Comparison of ENCODE assay signal across 26 cellular contexts in genomic region chr13:52744842-52745241, GRCh38. TPM values are rescaled to one million over a fixed set of nuclear protein-coding genes. Genes with fewer than 3 reads are reported as not detected.
A peak's percentile ranks its signal among the peaks of the same experiment; 100 is the strongest.
DNase-seq lines count a peak whose midpoint lies in the region; FAIRE-seq and TF ChIP-seq lines count a peak whose summit lies in the region.
"Had no signal": no experiment of that assay in that cellular context is flagged by ENCODE, and none has a peak within 500 bp of the region (broad histone marks: within the 10 kb centered on the region; RNA-seq: fewer than 3 reads in every experiment).

No MANE protein-coding gene starts in this region.

- H3K79me1 ChIP-seq in H1 (ENCODE audit: low read depth, low read length): no peaks in the 10 kb centered on the region

- peaks cover under 1% of the 10 kb centered on the region; the same call in 1 of the 2 replicates for H3K23me2 ChIP-seq in H1 (ENCODE audit: low read depth, low read length)

- H3K36me3 ChIP-seq in H1 (ENCODE audit: control insufficient read depth in 2 of 4, insufficient read depth in 4 of 4, low read length in 3 of 4) (no peaks in the 10 kb centered on the region), transverse colon (no peaks in the 10 kb centered on the region)
- H3K36me3 ChIP-seq: BE2C, Peyer's patch, SJSA1 had no signal

- H3K79me2 ChIP-seq in H1 (ENCODE audit: control insufficient read depth in 1 of 2, insufficient read depth in 2 of 2, low read length in 2 of 2): no peaks in the 10 kb centered on the region

- CTCF ChIA-PET in H1 (lab: Charles Lee; ENCODE audit: partially characterized antibody): interaction anchor here (0.6 to 1.9 kb wide), 8 partner anchors 9 to 457 kb away, joined by 3 to 5 read pairs (median 3); no protein-coding TSS in a partner anchor

- no peak overlapping the region for H2BK120ac ChIP-seq in H1 (replicated peaks; ENCODE audit: low read depth, low read length)

- in situ Hi-C loops in transverse colon (cut with MboI; ENCODE audit: low pct_ligation_motif_present in 1 of 4, low pct_unique_long_range_greater_than_20kb in 1 of 4, low sequenced_read_pairs in 3 of 4): no loop called here

- WGBS in H1 (ENCODE audit: extremely low coverage in 1 of 2, insufficient coverage in 1 of 2, insufficient read length in 1 of 2, insufficient replicate concordance in 2 of 2, low coverage in 1 of 2, low lambda C conversion rate in 2 of 2, missing lambda C conversion rate in 1 of 2), 2 experiments: 88% methylated on average over 4 of the region's 4 CpGs; no CpG with 5 or more reads in 1 of the 2 experiments
- WGBS in transverse colon (ENCODE audit: low coverage in 1 of 2), 2 donors: 73 to 79% methylated on average over 4 of the region's 4 CpGs

- no peak overlapping the region for H2BK5ac ChIP-seq in H1 (ENCODE audit: low read depth, low read length)

- TF ChIP-seq CTCF in H1 (IDR thresholded peaks at IDR 0.05; ENCODE audit: control extremely low read depth in 1 of 3, insufficient read depth in 1 of 3, low read depth in 1 of 3, low read length in 3 of 3) (no peak), transverse colon (IDR thresholded peaks at IDR 0.05) (no peak), osteocyte (IDR thresholded peaks at IDR 0.05) (no peak)

- peaks cover 0 to 12% (median 9%) of the 10 kb centered on the region in 4 experiments; a peak in 5 of 7 replicates for H3K4me1 ChIP-seq in H1 (replicated peaks in 1 of 4; ENCODE audit: control insufficient read depth in 3 of 4, insufficient read depth in 4 of 4, low read length in 3 of 4)
- H3K4me1 ChIP-seq in transverse colon: no peaks in the 10 kb centered on the region
- H3K4me1 ChIP-seq: A549, BE2C, Peyer's patch, SJSA1 had no signal

- no peak overlapping the region for H3K27ac Mint-ChIP-seq in osteocyte (ENCODE audit: unreplicated experiment)
- H3K27ac Mint-ChIP-seq: CD4-positive, CD25-positive, alpha-beta regulatory T cell had no signal

- 0 out of 2 replicates have a peak overlapping the region, but pooled peaks have one; percentile 40 for H2BK15ac ChIP-seq in H1 (ENCODE audit: low read length)

- no peak overlapping the region for H3K4me3 Mint-ChIP-seq in osteocyte (ENCODE audit: unreplicated experiment)
- H3K4me3 Mint-ChIP-seq: CD4-positive, CD25-positive, alpha-beta regulatory T cell had no signal

- no peak overlapping the region for H4K8ac ChIP-seq in H1 (ENCODE audit: extremely low read depth, insufficient read depth, low read length)

- no peak overlapping the region for H3K14ac ChIP-seq in H1 (ENCODE audit: insufficient read length)

- H3K18ac ChIP-seq in H1 (ENCODE audit: extremely low read depth, low read length): no peak overlapping the region; the same call in 1 of the 2 replicates

- no peak overlapping the region for H2AK5ac ChIP-seq in H1 (ENCODE audit: low read depth, low read length)

- H3K27ac ChIP-seq in H1 (ENCODE audit: low read depth, low read length) (no peak overlapping the region), transverse colon (no peak overlapping the region)
- H3K27ac ChIP-seq: A549, Peyer's patch, SJSA1 had no signal

- H3K27me3 ChIP-seq in H1 (replicated peaks in 1 of 4; ENCODE audit: control insufficient read depth in 3 of 4, extremely low read depth in 1 of 4, insufficient read depth in 3 of 4, low read length in 3 of 4): no peaks in the 10 kb centered on the region; a peak in 1 of 7 replicates
- peaks cover 22% of the 10 kb centered on the region for H3K27me3 ChIP-seq in transverse colon
- H3K27me3 ChIP-seq: BE2C, Peyer's patch, SJSA1 had no signal

- H3K9ac ChIP-seq in H1 (replicated peaks in 1 of 4; ENCODE audit: extremely low read depth in 1 of 4, low read depth in 3 of 4, low read length in 3 of 4): no peak overlapping the region

- no peaks in the 10 kb centered on the region for H3K4me1 Mint-ChIP-seq in osteocyte (ENCODE audit: unreplicated experiment)

- H3K56ac ChIP-seq in H1 (replicated peaks; ENCODE audit: insufficient read length, low read depth, low read length): no peak overlapping the region

- intact Hi-C loops in transverse colon (cut with DNase I; ENCODE audit: low total_unique reads): no loop called here

- no peak for FAIRE-seq in H1 (lab: Jason Lieb, UNC)
- FAIRE-seq: A549, GM12892, GM18507 had no signal

- no peak overlapping the region for H2BK12ac ChIP-seq in H1 (ENCODE audit: low read depth, low read length)

- POLR2A ChIA-PET in H1 (lab: Charles Lee; ENCODE audit: partially characterized antibody): interaction anchor here (0.9 kb wide), 1 partner anchor 93 kb away, joined by 3 read pairs; the partner anchor contains the start of gene SUGT1

- H3K23ac ChIP-seq in H1 (ENCODE audit: insufficient read length): no peak overlapping the region

- H3K4me3 ChIP-seq in H1 (ENCODE audit: extremely low read depth in 1 of 4, insufficient read depth in 2 of 4, low read depth in 3 of 4, low read length in 4 of 4) (no peak overlapping the region), transverse colon (no peak overlapping the region)
- H3K4me3 ChIP-seq: A549, Peyer's patch, SJSA1 had no signal

- H4K91ac ChIP-seq in H1 (replicated peaks; ENCODE audit: insufficient read length, low read length): peak overlapping the region; percentile 11

- TF ChIP-seq EP300 in H1 (IDR thresholded peaks at IDR 0.05; ENCODE audit: borderline replicate concordance in 1 of 2, low read depth in 2 of 2, low read length in 2 of 2) (no peak), transverse colon (IDR thresholded peaks at IDR 0.05; ENCODE audit: low read depth) (no peak)

- H3K36me3 Mint-ChIP-seq in osteocyte (ENCODE audit: unreplicated experiment): no peaks in the 10 kb centered on the region
- H3K36me3 Mint-ChIP-seq: CD4-positive, CD25-positive, alpha-beta regulatory T cell had no signal

- no peak overlapping the region for H2AFZ ChIP-seq in H1 (ENCODE audit: low read length)

- H4K20me1 ChIP-seq in H1 (replicated peaks in 1 of 2; ENCODE audit: control insufficient read depth in 1 of 2, insufficient read depth in 2 of 2, low read length in 2 of 2): no peaks in the 10 kb centered on the region

- H3K9me3 ChIP-seq in H1 (ENCODE audit: insufficient read depth in 2 of 2, low read depth in 1 of 2, low read length in 1 of 2) (no peaks in the 10 kb centered on the region), transverse colon (no peaks in the 10 kb centered on the region)
- H3K9me3 ChIP-seq: A549, BE2C, Peyer's patch, SJSA1 had no signal

- H3K4me2 ChIP-seq in H1 (ENCODE audit: insufficient read depth in 1 of 2, low read depth in 2 of 2, low read length in 2 of 2): no peak overlapping the region
- H3K4me2 ChIP-seq: A549 had no signal

- TF ChIP-seq POLR2A in H1 (IDR thresholded peaks at IDR 0.05; ENCODE audit: control extremely low read depth in 1 of 2, low read depth in 2 of 2, low read length in 2 of 2) (no peak), transverse colon (IDR thresholded peaks at IDR 0.05) (no peak)

- H3K27me3 Mint-ChIP-seq in osteocyte (ENCODE audit: unreplicated experiment): no peaks in the 10 kb centered on the region

- H2BK20ac ChIP-seq in H1 (ENCODE audit: low read length): no peak overlapping the region

- no peak for TF ChIP-seq RAD21 in H1 (IDR thresholded peaks at IDR 0.05 in 1 of 2, conservative IDR thresholded peaks at IDR 0.05 in 1 of 2; ENCODE audit: low read depth in 2 of 2, low read length in 2 of 2)

- no peak overlapping the region for H4K5ac ChIP-seq in H1 (ENCODE audit: insufficient read length, low read depth, low read length)

- DNase-seq in DMS53 (lab: John Stamatoyannopoulos, UW): peak; percentile 53
- peak; percentile 35 for DNase-seq in NCI-H2171 (lab: John Stamatoyannopoulos, UW)
- peak; percentile 92 for DNase-seq in NCI-H524 treated with DMSO at 0.1 percent for 48 hours (lab: John Stamatoyannopoulos, UW)
- DNase-seq in H1 (ENCODE audit: low read depth in 1 of 2, low spot score in 2 of 2): no peak
- no peak for DNase-seq in NCI-H2107 treated with DMSO at 0.1 percent for 48 hours (lab: John Stamatoyannopoulos, UW; ENCODE audit: unreplicated experiment)
- DNase-seq in AG08395 (ENCODE audit: low spot score): no peak
- no peak for DNase-seq in transverse colon
- DNase-seq in osteocyte (ENCODE audit: extremely low spot score, unreplicated experiment): no peak
- DNase-seq: BE2C; CD4-positive, CD25-positive, alpha-beta regulatory T cell; DND-41; GOT3; Karpas-422; MV-4-11; NCI-H1930; NCI-H345; NCI-H774; Peyer's patch; T-helper 1 cell had no signal

- no peak overlapping the region for H3K4ac ChIP-seq in H1 (replicated peaks; ENCODE audit: insufficient read length, low read depth, low read length)

- no peaks in the 10 kb centered on the region for H3K9me3 Mint-ChIP-seq in osteocyte (ENCODE audit: unreplicated experiment)

TF ChIP-seq in H1, 55 proteins besides CTCF, POLR2A, EP300 and RAD21:
- TF ChIP-seq BACH1 (IDR thresholded peaks at IDR 0.05; ENCODE audit: low read length) (no peak), EGR1 (IDR thresholded peaks at IDR 0.05; ENCODE audit: borderline replicate concordance, low read depth, low read length) (no peak), SP4 (IDR thresholded peaks at IDR 0.05; ENCODE audit: low read length) (no peak), EZH2 (IDR thresholded peaks at IDR 0.05; ENCODE audit: low read depth, low read length, severe bottlenecking) (no peak)
TF ChIP-seq in H1: peak in this region for 0.

RNA-seq across cellular contexts. Expression of gene CNMD, which starts 5.2 kb away (rescaled TPM):
- 113 and 122 TPM in 2 replicates for total RNA-seq in H1 (2021; fragmentation: NEBNext Ultra II Directional; extraction: Animal tissue kit (Norgen Biotek cat#: 25700))
- 57.6 and 87.4 TPM in 2 replicates for polyA plus RNA-seq in H1 (2011; rRNA removed)
- polyA plus RNA-seq in H1 (2011; cell fraction: cytosol; rRNA removed): 99.3 TPM
- polyA plus RNA-seq in H1 (2011; cell fraction: nucleus; rRNA removed): 40.9 TPM
- polyA plus RNA-seq in H1 (2012, experiment 1 of 2): 122 to 180 TPM (median 131 TPM) in 4 replicates
- 53.2 TPM for polyA plus RNA-seq in H1 (2012, experiment 2 of 2)
- 136 TPM for polyA plus RNA-seq in H1 (2013, experiment 1 of 2)
- 149 TPM for polyA plus RNA-seq in H1 (2013, experiment 2 of 2)
- polyA minus RNA-seq in H1 (2011; rRNA and poly(A)+ RNA removed): 39.8 and 42.2 TPM in 2 replicates
- 51.8 TPM for polyA minus RNA-seq in H1 (2011; cell fraction: cytosol; rRNA and poly(A)+ RNA removed)
- 37.1 TPM for polyA minus RNA-seq in H1 (2011; cell fraction: nucleus; rRNA and poly(A)+ RNA removed)
- total RNA-seq in transverse colon (not detected), osteocyte (not detected in 2 replicates)
- total RNA-seq: CD4-positive, CD25-positive, alpha-beta regulatory T cell; G401; M059J; OCI-LY7; Peyer's patch; SJSA1 had no signal
- polyA plus RNA-seq: A549 had no signal

Comparison
In these comparisons a context has a peak if more than half of its experiments do, and no peak if none do; other contexts are left out.
1. DNase-seq: peak in DMS53 (single experiment), NCI-H2171 (single experiment) and NCI-H524 treated with DMSO at 0.1 percent for 48 hours (single experiment); none in H1 (0 of 2), NCI-H2107 treated with DMSO at 0.1 percent for 48 hours (single experiment), AG08395 (single experiment), transverse colon (single experiment) and osteocyte (single experiment).
2. RNA of gene CNMD, which starts 5.2 kb away (total RNA-seq): 113 to 122 TPM in H1; not detected in transverse colon and not detected in osteocyte; every median in the first group is over 100 times any median in the second.